In genomic region chr1:43587594-43587993, GRCh38 we compare ENCODE assay signal across 14 cellular contexts. TPM values are rescaled to one million over a fixed set of nuclear protein-coding genes. Genes with fewer than 3 reads are reported as not detected.
A peak's percentile ranks its signal among the peaks of the same experiment; 100 is the strongest.
DNase-seq lines count a peak whose midpoint lies in the region; ATAC-seq and TF ChIP-seq lines count a peak whose summit lies in the region.
"Had no signal": no experiment of that assay in that cellular context is flagged by ENCODE, and none has a peak within 500 bp of the region (broad histone marks: within the 10 kb centered on the region; RNA-seq: fewer than 3 reads in every experiment).

No MANE protein-coding gene starts in this region.

- no peak overlapping the region for H3K4me3 ChIP-seq in fibroblast of villous mesenchyme (ENCODE audit: low read depth, low read length)
- H3K4me3 ChIP-seq: hepatocyte had no signal

- peak; percentile 68 for DNase-seq in EH (ENCODE audit: low read depth)
- peak; percentile 44 for DNase-seq in SW480 (ENCODE audit: low spot score)
- DNase-seq in fibroblast of villous mesenchyme (ENCODE audit: low read depth) = peak; percentile 45
- peak; percentile 23 for DNase-seq in renal cortical epithelial cell (ENCODE audit: low read depth)
- DNase-seq in ureter (ENCODE audit: low spot score) = no peak
- no peak for DNase-seq in hippocampal formation (lab: John Stamatoyannopoulos, UW)
- DNase-seq in posterior cingulate gyrus = no peak
- DNase-seq: activated CD8-positive, alpha-beta T cell treated with anti-CD3 and anti-CD28 coated beads, Interleukin-2, amount 10 ng/mL, durations not matched to agents 7 days and 5 days; activated effector memory CD4-positive, alpha-beta T cell treated with anti-CD3 and anti-CD28 coated beads, Interleukin-2, amount 50 U/mL, for 16 hours; effector memory CD8-positive, alpha-beta T cell; NCI-H1092 treated with DMSO at 0.1 percent for 48 hours; substantia nigra had no signal

- TF ChIP-seq CTCF in fibroblast of villous mesenchyme (IDR thresholded peaks at IDR 0.05; ENCODE audit: insufficient read depth, low read depth, low read length) = no peak

- ATAC-seq in GM19035 (IDR thresholded peaks at IDR 0.05; ENCODE audit: unreplicated experiment) = no peak
- ATAC-seq: activated CD8-positive, alpha-beta T cell treated with anti-CD3 and anti-CD28 coated beads, Interleukin-2, amount 10 ng/mL, durations not matched to agents 7 days and 5 days; effector memory CD8-positive, alpha-beta T cell had no signal

- intact Hi-C loops in posterior cingulate gyrus (cut with DNase I) = no loop called here

RNA-seq across cellular contexts. Expression of gene PTPRF, which starts 56.9 kb away (rescaled TPM):
- total RNA-seq in fibroblast of villous mesenchyme (42.7 and 53.8 TPM in 2 replicates), renal cortical epithelial cell (128 and 259 TPM in 2 replicates), ureter (405 TPM)

Comparison
In these comparisons a context has a peak if more than half of its experiments do, and no peak if none do; other contexts are left out.
1. DNase-seq: peak in EH (single experiment), SW480 (single experiment), fibroblast of villous mesenchyme (single experiment) and renal cortical epithelial cell (single experiment); none in ureter (single experiment), hippocampal formation (0 of 2) and posterior cingulate gyrus (0 of 10).